Comparison of ENCODE assay signal across 12 cellular contexts in genomic region chr11:14583252-14584105, GRCh38.
DNase-seq lines count a peak whose midpoint lies in the region; ATAC-seq, FAIRE-seq and TF ChIP-seq lines count a peak whose summit lies in the region.
"Had no signal": no experiment of that assay in that cellular context is flagged by ENCODE, and none has a peak within 500 bp of the region (broad histone marks: within the 10 kb centered on the region; RNA-seq: fewer than 3 reads in every experiment).

No MANE protein-coding gene starts in this region.

- H3K9ac ChIP-seq in HepG2 (ENCODE audit: insufficient read depth, low read depth, low read length) (peak overlapping the region; percentile 38), mammary epithelial cell (ENCODE audit: insufficient read depth, low read length) (no peak overlapping the region)
- H3K9ac ChIP-seq: KMS-11 had no signal

- no peaks in the 10 kb centered on the region for H3K9me3 Mint-ChIP-seq in osteocyte (ENCODE audit: unreplicated experiment)

- ATAC-seq in Right ventricle myocardium inferior (peak; percentile 88), HepG2 (peak; percentile 97), esophagus mucosa (no peak)

- no peak for TF ChIP-seq CTCF in choroid plexus epithelial cell (conservative IDR thresholded peaks at IDR 0.05; ENCODE audit: low read depth, low read length)
- no peak for TF ChIP-seq CTCF in HepG2 (CRISPR knock-in tag; IDR thresholded peaks at IDR 0.05)
- no peak for TF ChIP-seq CTCF in osteocyte (IDR thresholded peaks at IDR 0.05)
- no peak for TF ChIP-seq CTCF in D721Med (IDR thresholded peaks at IDR 0.05; ENCODE audit: insufficient read depth, missing control alignments)
- no peak for TF ChIP-seq CTCF in mammary epithelial cell (conservative IDR thresholded peaks at IDR 0.05 in 1 of 2, IDR thresholded peaks at IDR 0.05 in 1 of 2; ENCODE audit: extremely low read depth in 1 of 2, insufficient read depth in 1 of 2, low read depth in 1 of 2, low read length in 2 of 2)

- BruUV-seq in HepG2 (replicated peaks; lab: Mats Ljungman, UMichigan) (no TSS peak), mammary epithelial cell (replicated peaks; lab: Mats Ljungman, UMichigan) (no TSS peak)

- H4K20me1 ChIP-seq in HepG2 (ENCODE audit: insufficient read depth, low read length) = no peaks in the 10 kb centered on the region
- H4K20me1 ChIP-seq in mammary epithelial cell (ENCODE audit: insufficient read depth, low read length) = no peaks in the 10 kb centered on the region

- H3K27ac Mint-ChIP-seq in osteocyte (ENCODE audit: unreplicated experiment) = no peak overlapping the region

- TF ChIP-seq POLR2A in HepG2 (IDR thresholded peaks at IDR 0.05; ENCODE audit: insufficient read depth in 1 of 2, low read depth in 2 of 2, low read length in 2 of 2) = peak in 1 of 2 experiments; percentile 47; a peak in 2 of 4 replicates

- peaks cover 50% of the 10 kb centered on the region for H3K4me1 ChIP-seq in HepG2 (ENCODE audit: insufficient read depth, low read length)
- H3K4me1 ChIP-seq in mammary epithelial cell (ENCODE audit: insufficient read depth, low read length) = no peaks in the 10 kb centered on the region
- H3K4me1 ChIP-seq: testis had no signal

- no peak for TF ChIP-seq RAD21 in HepG2 (CRISPR knock-in tag; IDR thresholded peaks at IDR 0.05)

- no peaks in the 10 kb centered on the region for H3K36me3 ChIP-seq in HepG2 (replicated peaks in 1 of 2; ENCODE audit: control insufficient read depth in 1 of 2, insufficient read depth in 2 of 2, low read length in 2 of 2)
- no peaks in the 10 kb centered on the region for H3K36me3 ChIP-seq in mammary epithelial cell (ENCODE audit: insufficient read depth, low read length)

- 26% methylated on average over 9 of the region's 9 CpGs for WGBS in HepG2 (ENCODE audit: low lambda C conversion rate)
- 20% methylated on average over 9 of the region's 9 CpGs for WGBS in mammary epithelial cell (ENCODE audit: low coverage, missing lambda C conversion rate)

- H3K27me3 ChIP-seq in HepG2 (ENCODE audit: control insufficient read depth in 1 of 2, insufficient read depth in 2 of 2, low read length in 2 of 2) (no peaks in the 10 kb centered on the region), mammary epithelial cell (ENCODE audit: insufficient read depth, low read length) (peaks cover 2% of the 10 kb centered on the region)
- H3K27me3 ChIP-seq: testis had no signal

- H3K4me1 Mint-ChIP-seq in osteocyte (ENCODE audit: unreplicated experiment) = no peaks in the 10 kb centered on the region

- no peaks in the 10 kb centered on the region for H3K79me2 ChIP-seq in HepG2 (ENCODE audit: insufficient read depth, low read length)
- no peaks in the 10 kb centered on the region for H3K79me2 ChIP-seq in mammary epithelial cell (ENCODE audit: insufficient read depth, low read length)

- H3K4me2 ChIP-seq in HepG2 (ENCODE audit: low read depth, low read length) (peak overlapping the region; percentile 61), mammary epithelial cell (ENCODE audit: insufficient read depth, low read depth, low read length) (no peak overlapping the region)
- H3K4me2 ChIP-seq: KMS-11 had no signal

- H3K27ac ChIP-seq in HepG2 (ENCODE audit: extremely low read length, insufficient read depth, low read length) (peak overlapping the region; percentile 72), mammary epithelial cell (ENCODE audit: insufficient read depth, low read depth, low read length) (no peak overlapping the region)
- H3K27ac ChIP-seq: KMS-11, testis had no signal

- DNase-seq in Right ventricle myocardium inferior (ENCODE audit: missing footprints) = peak; percentile 67
- DNase-seq in cardiac septum (ENCODE audit: low spot score) = no peak
- peak; percentile 16 for DNase-seq in choroid plexus epithelial cell (ENCODE audit: low read depth)
- peak; percentile 85 for DNase-seq in HepG2 (ENCODE audit: low spot score)
- DNase-seq in osteocyte (ENCODE audit: extremely low spot score, unreplicated experiment) = no peak
- DNase-seq in D721Med (ENCODE audit: insufficient read length, low spot score) = no peak
- no peak for DNase-seq in mammary epithelial cell
- DNase-seq: activated naive CD4-positive, alpha-beta T cell treated with anti-CD3 and anti-CD28 coated beads, Interleukin-2, amount 50 U/mL, for 16 hours; NCI-H2029; testis had no signal

- intact Hi-C loops in Right ventricle myocardium inferior (cut with DNase I) = loop anchor here (5.0 kb wide), 1 partner anchor 46 kb away; no protein-coding TSS in a partner anchor
- intact Hi-C loops in cardiac septum (cut with DNase I) = no loop called here
- intact Hi-C loops in HepG2 (cut with micrococcal nuclease; ENCODE audit: unreplicated experiment) = loop anchor here (1.0 to 5.0 kb wide), 2 partner anchors 34 to 43 kb away; no protein-coding TSS in a partner anchor
- intact Hi-C loops in mammary epithelial cell (cut with micrococcal nuclease) = no loop called here

- H3K4me3 ChIP-seq in choroid plexus epithelial cell (ENCODE audit: low read depth, low read length) = no peak overlapping the region
- H3K4me3 ChIP-seq in HepG2 (replicated peaks in 1 of 3; ENCODE audit: insufficient read depth in 1 of 3, low read depth in 2 of 3, low read length in 3 of 3) = peak overlapping the region in 1 of 3 experiments; percentile 29; a peak in 1 of 6 replicates
- no peak overlapping the region for H3K4me3 ChIP-seq in mammary epithelial cell (replicated peaks in 1 of 3; ENCODE audit: insufficient read depth in 1 of 3, low read depth in 2 of 3, low read length in 3 of 3)
- H3K4me3 ChIP-seq: testis had no signal

- POLR2A ChIA-PET in HepG2 (lab: Yijun Ruan, JAX) = interaction anchor here (1.4 to 1.6 kb wide), 2 partner anchors 59 to 63 kb away, joined by 3 to 4 read pairs; partner anchors contain the start of gene PSMA1

- FAIRE-seq in HepG2 (lab: Jason Lieb, UNC) (peak; percentile 90), D721Med (lab: Jason Lieb, UNC) (no peak)

- H2AFZ ChIP-seq in HepG2 (ENCODE audit: low read length) (no peak overlapping the region), mammary epithelial cell (ENCODE audit: low read depth, low read length) (no peak overlapping the region)

- in situ Hi-C loops in HepG2 (cut with HindIII; ENCODE audit: extremely low pct_ligation_motif_present, low pct_unique_long_range_greater_than_20kb) (no loop called here), mammary epithelial cell (cut with MboI; ENCODE audit: low sequenced_read_pairs in 2 of 2) (no loop called here)

- H3K9me3 ChIP-seq in HepG2 (ENCODE audit: low read length) (no peaks in the 10 kb centered on the region), mammary epithelial cell (replicated peaks; ENCODE audit: insufficient read depth, low read length) (no peaks in the 10 kb centered on the region)
- H3K9me3 ChIP-seq: testis had no signal

- H3K36me3 Mint-ChIP-seq in osteocyte (ENCODE audit: unreplicated experiment) = no peaks in the 10 kb centered on the region

- dilution Hi-C loops in mammary epithelial cell (cut with HindIII; ENCODE audit: low sequenced_read_pairs) = no loop called here

- TF ChIP-seq EP300 in HepG2 (IDR thresholded peaks at IDR 0.05; ENCODE audit: low read depth in 2 of 2, low read length in 2 of 2) (peak in 1 of 2 experiments; percentile 39; a peak in 1 of 4 replicates), HepG2 (CRISPR knock-in tag; IDR thresholded peaks at IDR 0.05; ENCODE audit: borderline replicate concordance) (0 out of 2 replicates have a peak, but pooled peaks have one; percentile 14)

- no peak overlapping the region for H3K4me3 Mint-ChIP-seq in osteocyte (ENCODE audit: unreplicated experiment)

- CTCF ChIA-PET in HepG2 (lab: Yijun Ruan, JAX; ENCODE audit: low intra/inter-chr PET ratio, low total read pairs) = no interaction called here
- CTCF ChIA-PET in mammary epithelial cell (lab: Charles Lee; ENCODE audit: low non-redundant PET) = no interaction called here

- peaks cover 26% of the 10 kb centered on the region for H3K27me3 Mint-ChIP-seq in osteocyte (ENCODE audit: unreplicated experiment)

TF ChIP-seq in HepG2, 621 proteins besides CTCF, POLR2A, EP300 and RAD21 (continues in another document):
- TF ChIP-seq ZNF770 (CRISPR knock-in tag; IDR thresholded peaks at IDR 0.05) (no peak), ZNF746 (CRISPR knock-in tag; IDR thresholded peaks at IDR 0.05) (no peak), ZSCAN20 (CRISPR knock-in tag; IDR thresholded peaks at IDR 0.05; ENCODE audit: borderline replicate concordance) (no peak), SMAD3 (CRISPR knock-in tag; IDR thresholded peaks at IDR 0.05) (no peak), ZNF766 (CRISPR knock-in tag; IDR thresholded peaks at IDR 0.05; ENCODE audit: borderline replicate concordance) (no peak), SALL1 (CRISPR knock-in tag; IDR thresholded peaks at IDR 0.05) (peak; percentile 82)

Comparison
In these comparisons a context has a peak if more than half of its experiments do, and no peak if none do; other contexts are left out.
1. DNase-seq: peak in Right ventricle myocardium inferior (single experiment), choroid plexus epithelial cell (single experiment) and HepG2 (single experiment); none in cardiac septum (single experiment), osteocyte (single experiment), D721Med (single experiment) and mammary epithelial cell (single experiment).
2. intact Hi-C loops: an anchor here in Right ventricle myocardium inferior (5.0 kb wide) and HepG2 (1.0 to 5.0 kb wide); none called in cardiac septum and mammary epithelial cell.